Comparison of ENCODE assay signal across 8 cellular contexts in genomic region chrX:103464071-103464773, GRCh38. TPM values are rescaled to one million over a fixed set of nuclear protein-coding genes. Genes with fewer than 3 reads are reported as not detected.
A peak's percentile ranks its signal among the peaks of the same experiment; 100 is the strongest.
DNase-seq lines count a peak whose midpoint lies in the region; ATAC-seq, FAIRE-seq and TF ChIP-seq lines count a peak whose summit lies in the region.

No MANE protein-coding gene starts in this region.

- H3K9me3 ChIP-seq in right lobe of liver: no peaks in the 10 kb centered on the region

- no peak overlapping the region for H3K27ac ChIP-seq in right lobe of liver

- peak overlapping the region; percentile 75 for H3K4me3 Mint-ChIP-seq in dendritic cell treated with granulocyte-macrophage colony-stimulating factor and Interleukin-4, amounts not matched to agents 40 ng/mL and 50 ng/mL, for 4 days

- intact Hi-C loops in dendritic cell treated with granulocyte-macrophage colony-stimulating factor and Interleukin-4, amounts not matched to agents 40 ng/mL and 50 ng/mL, for 4 days (cut with micrococcal nuclease): loop anchor here (1.0 kb wide), 1 partner anchor 121 kb away; no protein-coding TSS in a partner anchor
- intact Hi-C loops in right lobe of liver (cut with DNase I): loop anchor here in 1 of 2 donors (10.0 kb wide), 1 partner anchor 119 kb away; no protein-coding TSS in a partner anchor

- H3K27me3 ChIP-seq in right lobe of liver: no peaks in the 10 kb centered on the region

- DNase-seq in T-helper 9 cell (peak; percentile 3), right lobe of liver (no peak), superior temporal gyrus (ENCODE audit: extremely low spot score) (peak; percentile 50), frontal cortex (ENCODE audit: low spot score in 2 of 2) (no peak)

- TF ChIP-seq CTCF in right lobe of liver (IDR thresholded peaks at IDR 0.05): peak in 3 of 4 donors; percentile 15 to 27 (median 18)

- H3K27me3 Mint-ChIP-seq in dendritic cell treated with granulocyte-macrophage colony-stimulating factor and Interleukin-4, amounts not matched to agents 40 ng/mL and 50 ng/mL, for 4 days: peaks cover 2% of the 10 kb centered on the region

- TF ChIP-seq POLR2A in right lobe of liver (IDR thresholded peaks at IDR 0.05): no peak

- H3K36me3 ChIP-seq in right lobe of liver: no peaks in the 10 kb centered on the region

- no peaks in the 10 kb centered on the region for H3K36me3 Mint-ChIP-seq in dendritic cell treated with granulocyte-macrophage colony-stimulating factor and Interleukin-4, amounts not matched to agents 40 ng/mL and 50 ng/mL, for 4 days (ENCODE audit: low read depth)

- ATAC-seq in GM21390 (IDR thresholded peaks at IDR 0.05; ENCODE audit: unreplicated experiment) (peak; percentile 68), HG03558 (IDR thresholded peaks at IDR 0.05; ENCODE audit: extremely low read depth, unreplicated experiment) (peak; percentile 49), right lobe of liver (peak; percentile 48 to 76 (median 63))

- H3K4me3 ChIP-seq in right lobe of liver: peak overlapping the region in 2 of 3 donors; percentile 7 to 18

- peak; percentile 89 for FAIRE-seq in G401.6 (lab: Jason Lieb, UNC)
- no peak for FAIRE-seq in frontal cortex (lab: Jason Lieb, UNC)

- no peaks in the 10 kb centered on the region for H3K9me3 Mint-ChIP-seq in dendritic cell treated with granulocyte-macrophage colony-stimulating factor and Interleukin-4, amounts not matched to agents 40 ng/mL and 50 ng/mL, for 4 days

- H3K4me1 Mint-ChIP-seq in dendritic cell treated with granulocyte-macrophage colony-stimulating factor and Interleukin-4, amounts not matched to agents 40 ng/mL and 50 ng/mL, for 4 days (ENCODE audit: low read depth): peaks cover 5% of the 10 kb centered on the region

- no peak overlapping the region for H3K27ac Mint-ChIP-seq in dendritic cell treated with granulocyte-macrophage colony-stimulating factor and Interleukin-4, amounts not matched to agents 40 ng/mL and 50 ng/mL, for 4 days

- WGBS in right lobe of liver (ENCODE audit: insufficient coverage, low coverage, low lambda C conversion rate, missing lambda C conversion rate): 38% methylated on average over 8 of the region's 8 CpGs

- H3K4me1 ChIP-seq in right lobe of liver: no peaks in the 10 kb centered on the region

RNA-seq across cellular contexts. Expression of gene RAB40A, which starts 55.1 kb away (rescaled TPM):
- under 1 TPM in 4 of 6 experiments, not detected in 2; 0.12 to 0.49 (median 0.24) TPM for total RNA-seq in right lobe of liver
- total RNA-seq in frontal cortex: 0.82 TPM

Comparison
In these comparisons a context has a peak if more than half of its experiments do, and no peak if none do; other contexts are left out.
1. DNase-seq: peak in T-helper 9 cell (single experiment) and superior temporal gyrus (single experiment); none in right lobe of liver (0 of 3) and frontal cortex (0 of 2).
2. Peak in every context shown above with its lines, with median percentiles within 50 percentile points of each other: ATAC-seq.